In the genomic region with DNA sequence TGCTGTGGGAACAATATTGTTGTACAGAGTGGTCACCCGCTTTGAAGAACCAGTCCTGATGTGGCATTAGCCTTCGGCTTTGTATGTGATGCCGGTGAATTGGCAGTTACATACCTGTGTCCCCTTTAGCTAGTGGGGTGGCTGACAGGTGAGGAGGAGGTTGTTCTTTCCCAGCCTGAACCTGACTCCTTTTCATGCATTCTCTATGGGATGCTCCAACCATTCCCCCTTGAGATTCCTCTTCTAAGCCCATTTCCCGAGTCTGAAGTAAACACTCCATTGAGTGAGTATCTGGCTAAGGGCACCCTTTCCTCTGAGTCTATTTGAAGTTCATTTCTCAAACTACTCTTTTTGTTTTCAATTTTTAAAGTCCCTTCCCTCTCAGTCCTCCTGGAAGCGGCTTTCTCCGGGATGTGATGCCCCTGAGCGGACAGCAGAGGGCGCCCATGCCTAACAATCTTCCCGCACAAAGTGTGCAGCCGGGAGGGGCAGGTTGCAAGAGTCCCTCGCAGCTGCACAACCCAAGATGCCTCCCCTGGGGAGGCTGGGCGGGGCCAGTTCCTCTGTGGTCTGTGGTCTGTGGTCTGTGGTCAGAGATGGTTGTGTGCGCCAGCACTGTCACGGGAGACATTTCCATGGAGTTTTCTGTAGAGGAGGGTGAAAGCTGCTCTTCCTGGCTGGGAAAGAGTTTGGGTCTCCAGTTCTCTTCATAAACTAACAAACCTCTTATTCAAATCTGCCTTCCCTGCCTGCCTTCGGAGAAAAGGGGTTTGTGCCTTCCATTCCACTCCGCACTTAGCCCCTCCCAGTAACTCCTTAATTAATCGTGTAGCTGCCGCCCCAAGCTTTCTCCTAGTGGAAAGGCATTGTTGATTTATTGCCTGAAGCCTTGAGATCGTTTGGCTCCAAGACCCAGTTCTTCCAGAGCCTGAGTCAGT, we compare ENCODE assay signal across 2 cellular contexts.
TF ChIP-seq lines count a peak whose summit lies in the region.

No MANE protein-coding gene starts in this region.

TF ChIP-seq in A549, 52 proteins besides CTCF, POLR2A, EP300 and RAD21:
- TF ChIP-seq SMC3 (IDR thresholded peaks at IDR 0.05) (peak; percentile 91), SREBF2 (IDR thresholded peaks at IDR 0.05) (no peak)

TF ChIP-seq in GM12878, 131 proteins besides CTCF, POLR2A, EP300 and RAD21 (continues in another document):
- TF ChIP-seq EZH2 (IDR thresholded peaks at IDR 0.05; ENCODE audit: borderline replicate concordance, control insufficient read depth, low read depth, low read length) (0 out of 2 replicates have a peak, but pooled peaks have one; percentile 97), TARDBP (IDR thresholded peaks at IDR 0.05; ENCODE audit: borderline replicate concordance) (peak; percentile 30; the same call in 1 of the 2 replicates), ETV6 (conservative IDR thresholded peaks at IDR 0.05 in 1 of 2, IDR thresholded peaks at IDR 0.05 in 1 of 2; ENCODE audit: borderline replicate concordance in 1 of 2, low read depth in 1 of 2) (no peak), SIX5 (IDR thresholded peaks at IDR 0.05; ENCODE audit: low read depth, low read length, severe bottlenecking) (no peak), MYB (IDR thresholded peaks at IDR 0.05; ENCODE audit: borderline replicate concordance, low read depth, low read length) (no peak), NFIC (IDR thresholded peaks at IDR 0.05; ENCODE audit: low read depth, low read length) (peak; percentile 57; the same call in 1 of the 2 replicates), YBX1 (IDR thresholded peaks at IDR 0.05) (no peak), ZNF217 (IDR thresholded peaks at IDR 0.05) (no peak), NR2F1 (conservative IDR thresholded peaks at IDR 0.05) (no peak), IKZF2 (IDR thresholded peaks at IDR 0.05) (peak; percentile 61 to 68), ZSCAN29 (IDR thresholded peaks at IDR 0.05) (no peak), CHD4 (IDR thresholded peaks at IDR 0.05) (no peak), ZNF384 (IDR thresholded peaks at IDR 0.05; ENCODE audit: borderline replicate concordance, low read depth, low read length) (no peak), DPF2 (IDR thresholded peaks at IDR 0.05) (peak; percentile 69), BHLHE40 (IDR thresholded peaks at IDR 0.05; ENCODE audit: borderline replicate concordance in 1 of 2, low read depth in 2 of 2, low read length in 1 of 2) (peak; percentile 90 to 93), YY1 (IDR thresholded peaks at IDR 0.05; ENCODE audit: low read depth, low read length) (peak; percentile 50; the same call in 1 of the 2 replicates), MEF2B (IDR thresholded peaks at IDR 0.05; ENCODE audit: partially characterized antibody, poor library complexity, severe bottlenecking) (peak; percentile 78), SPI1 (IDR thresholded peaks at IDR 0.05; ENCODE audit: borderline replicate concordance, insufficient read depth, low read depth, low read length) (peak; percentile 59; the same call in 1 of the 2 replicates), GATAD2B (conservative IDR thresholded peaks at IDR 0.05; ENCODE audit: low read depth) (no peak), LARP7 (IDR thresholded peaks at IDR 0.05) (no peak)
- TF ChIP-seq, protein P1, sequence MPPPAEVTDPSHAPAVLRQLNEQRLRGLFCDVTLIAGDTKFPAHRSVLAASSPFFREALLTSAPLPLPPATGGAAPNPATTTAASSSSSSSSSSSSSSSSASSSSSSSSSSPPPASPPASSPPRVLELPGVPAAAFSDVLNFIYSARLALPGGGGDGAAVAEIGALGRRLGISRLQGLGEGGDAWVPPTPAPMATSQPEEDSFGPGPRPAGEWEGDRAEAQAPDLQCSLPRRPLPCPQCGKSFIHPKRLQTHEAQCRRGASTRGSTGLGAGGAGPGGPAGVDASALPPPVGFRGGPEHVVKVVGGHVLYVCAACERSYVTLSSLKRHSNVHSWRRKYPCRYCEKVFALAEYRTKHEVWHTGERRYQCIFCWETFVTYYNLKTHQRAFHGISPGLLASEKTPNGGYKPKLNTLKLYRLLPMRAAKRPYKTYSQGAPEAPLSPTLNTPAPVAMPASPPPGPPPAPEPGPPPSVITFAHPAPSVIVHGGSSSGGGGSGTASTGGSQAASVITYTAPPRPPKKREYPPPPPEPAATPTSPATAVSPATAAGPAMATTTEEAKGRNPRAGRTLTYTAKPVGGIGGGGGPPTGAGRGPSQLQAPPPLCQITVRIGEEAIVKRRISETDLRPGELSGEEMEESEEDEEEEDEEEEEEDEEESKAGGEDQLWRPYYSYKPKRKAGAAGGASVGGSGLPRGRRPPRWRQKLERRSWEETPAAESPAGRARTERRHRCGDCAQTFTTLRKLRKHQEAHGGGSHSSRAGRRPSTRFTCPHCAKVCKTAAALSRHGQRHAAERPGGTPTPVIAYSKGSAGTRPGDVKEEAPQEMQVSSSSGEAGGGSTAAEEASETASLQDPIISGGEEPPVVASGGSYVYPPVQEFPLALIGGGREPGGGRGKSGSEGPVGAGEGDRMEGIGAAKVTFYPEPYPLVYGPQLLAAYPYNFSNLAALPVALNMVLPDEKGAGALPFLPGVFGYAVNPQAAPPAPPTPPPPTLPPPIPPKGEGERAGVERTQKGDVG (CRISPR knock-in tag; IDR thresholded peaks at IDR 0.05): no peak
- TF ChIP-seq, protein P2, sequence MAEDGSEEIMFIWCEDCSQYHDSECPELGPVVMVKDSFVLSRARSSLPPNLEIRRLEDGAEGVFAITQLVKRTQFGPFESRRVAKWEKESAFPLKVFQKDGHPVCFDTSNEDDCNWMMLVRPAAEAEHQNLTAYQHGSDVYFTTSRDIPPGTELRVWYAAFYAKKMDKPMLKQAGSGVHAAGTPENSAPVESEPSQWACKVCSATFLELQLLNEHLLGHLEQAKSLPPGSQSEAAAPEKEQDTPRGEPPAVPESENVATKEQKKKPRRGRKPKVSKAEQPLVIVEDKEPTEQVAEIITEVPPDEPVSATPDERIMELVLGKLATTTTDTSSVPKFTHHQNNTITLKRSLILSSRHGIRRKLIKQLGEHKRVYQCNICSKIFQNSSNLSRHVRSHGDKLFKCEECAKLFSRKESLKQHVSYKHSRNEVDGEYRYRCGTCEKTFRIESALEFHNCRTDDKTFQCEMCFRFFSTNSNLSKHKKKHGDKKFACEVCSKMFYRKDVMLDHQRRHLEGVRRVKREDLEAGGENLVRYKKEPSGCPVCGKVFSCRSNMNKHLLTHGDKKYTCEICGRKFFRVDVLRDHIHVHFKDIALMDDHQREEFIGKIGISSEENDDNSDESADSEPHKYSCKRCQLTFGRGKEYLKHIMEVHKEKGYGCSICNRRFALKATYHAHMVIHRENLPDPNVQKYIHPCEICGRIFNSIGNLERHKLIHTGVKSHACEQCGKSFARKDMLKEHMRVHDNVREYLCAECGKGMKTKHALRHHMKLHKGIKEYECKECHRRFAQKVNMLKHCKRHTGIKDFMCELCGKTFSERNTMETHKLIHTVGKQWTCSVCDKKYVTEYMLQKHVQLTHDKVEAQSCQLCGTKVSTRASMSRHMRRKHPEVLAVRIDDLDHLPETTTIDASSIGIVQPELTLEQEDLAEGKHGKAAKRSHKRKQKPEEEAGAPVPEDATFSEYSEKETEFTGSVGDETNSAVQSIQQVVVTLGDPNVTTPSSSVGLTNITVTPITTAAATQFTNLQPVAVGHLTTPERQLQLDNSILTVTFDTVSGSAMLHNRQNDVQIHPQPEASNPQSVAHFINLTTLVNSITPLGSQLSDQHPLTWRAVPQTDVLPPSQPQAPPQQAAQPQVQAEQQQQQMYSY (CRISPR knock-in tag; IDR thresholded peaks at IDR 0.05): no peak
- TF ChIP-seq, protein P3, sequence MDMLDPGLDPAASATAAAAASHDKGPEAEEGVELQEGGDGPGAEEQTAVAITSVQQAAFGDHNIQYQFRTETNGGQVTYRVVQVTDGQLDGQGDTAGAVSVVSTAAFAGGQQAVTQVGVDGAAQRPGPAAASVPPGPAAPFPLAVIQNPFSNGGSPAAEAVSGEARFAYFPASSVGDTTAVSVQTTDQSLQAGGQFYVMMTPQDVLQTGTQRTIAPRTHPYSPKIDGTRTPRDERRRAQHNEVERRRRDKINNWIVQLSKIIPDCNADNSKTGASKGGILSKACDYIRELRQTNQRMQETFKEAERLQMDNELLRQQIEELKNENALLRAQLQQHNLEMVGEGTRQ (IDR thresholded peaks at IDR 0.05; ENCODE audit: borderline replicate concordance, low read depth, low read length): no peak
- TF ChIP-seq, protein P4, sequence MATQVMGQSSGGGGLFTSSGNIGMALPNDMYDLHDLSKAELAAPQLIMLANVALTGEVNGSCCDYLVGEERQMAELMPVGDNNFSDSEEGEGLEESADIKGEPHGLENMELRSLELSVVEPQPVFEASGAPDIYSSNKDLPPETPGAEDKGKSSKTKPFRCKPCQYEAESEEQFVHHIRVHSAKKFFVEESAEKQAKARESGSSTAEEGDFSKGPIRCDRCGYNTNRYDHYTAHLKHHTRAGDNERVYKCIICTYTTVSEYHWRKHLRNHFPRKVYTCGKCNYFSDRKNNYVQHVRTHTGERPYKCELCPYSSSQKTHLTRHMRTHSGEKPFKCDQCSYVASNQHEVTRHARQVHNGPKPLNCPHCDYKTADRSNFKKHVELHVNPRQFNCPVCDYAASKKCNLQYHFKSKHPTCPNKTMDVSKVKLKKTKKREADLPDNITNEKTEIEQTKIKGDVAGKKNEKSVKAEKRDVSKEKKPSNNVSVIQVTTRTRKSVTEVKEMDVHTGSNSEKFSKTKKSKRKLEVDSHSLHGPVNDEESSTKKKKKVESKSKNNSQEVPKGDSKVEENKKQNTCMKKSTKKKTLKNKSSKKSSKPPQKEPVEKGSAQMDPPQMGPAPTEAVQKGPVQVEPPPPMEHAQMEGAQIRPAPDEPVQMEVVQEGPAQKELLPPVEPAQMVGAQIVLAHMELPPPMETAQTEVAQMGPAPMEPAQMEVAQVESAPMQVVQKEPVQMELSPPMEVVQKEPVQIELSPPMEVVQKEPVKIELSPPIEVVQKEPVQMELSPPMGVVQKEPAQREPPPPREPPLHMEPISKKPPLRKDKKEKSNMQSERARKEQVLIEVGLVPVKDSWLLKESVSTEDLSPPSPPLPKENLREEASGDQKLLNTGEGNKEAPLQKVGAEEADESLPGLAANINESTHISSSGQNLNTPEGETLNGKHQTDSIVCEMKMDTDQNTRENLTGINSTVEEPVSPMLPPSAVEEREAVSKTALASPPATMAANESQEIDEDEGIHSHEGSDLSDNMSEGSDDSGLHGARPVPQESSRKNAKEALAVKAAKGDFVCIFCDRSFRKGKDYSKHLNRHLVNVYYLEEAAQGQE (IDR thresholded peaks at IDR 0.05; ENCODE audit: low read depth, low read length): no peak
- TF ChIP-seq, protein P5, sequence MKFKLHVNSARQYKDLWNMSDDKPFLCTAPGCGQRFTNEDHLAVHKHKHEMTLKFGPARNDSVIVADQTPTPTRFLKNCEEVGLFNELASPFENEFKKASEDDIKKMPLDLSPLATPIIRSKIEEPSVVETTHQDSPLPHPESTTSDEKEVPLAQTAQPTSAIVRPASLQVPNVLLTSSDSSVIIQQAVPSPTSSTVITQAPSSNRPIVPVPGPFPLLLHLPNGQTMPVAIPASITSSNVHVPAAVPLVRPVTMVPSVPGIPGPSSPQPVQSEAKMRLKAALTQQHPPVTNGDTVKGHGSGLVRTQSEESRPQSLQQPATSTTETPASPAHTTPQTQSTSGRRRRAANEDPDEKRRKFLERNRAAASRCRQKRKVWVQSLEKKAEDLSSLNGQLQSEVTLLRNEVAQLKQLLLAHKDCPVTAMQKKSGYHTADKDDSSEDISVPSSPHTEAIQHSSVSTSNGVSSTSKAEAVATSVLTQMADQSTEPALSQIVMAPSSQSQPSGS (IDR thresholded peaks at IDR 0.05; ENCODE audit: low read length): no peak
- TF ChIP-seq, protein P6, sequence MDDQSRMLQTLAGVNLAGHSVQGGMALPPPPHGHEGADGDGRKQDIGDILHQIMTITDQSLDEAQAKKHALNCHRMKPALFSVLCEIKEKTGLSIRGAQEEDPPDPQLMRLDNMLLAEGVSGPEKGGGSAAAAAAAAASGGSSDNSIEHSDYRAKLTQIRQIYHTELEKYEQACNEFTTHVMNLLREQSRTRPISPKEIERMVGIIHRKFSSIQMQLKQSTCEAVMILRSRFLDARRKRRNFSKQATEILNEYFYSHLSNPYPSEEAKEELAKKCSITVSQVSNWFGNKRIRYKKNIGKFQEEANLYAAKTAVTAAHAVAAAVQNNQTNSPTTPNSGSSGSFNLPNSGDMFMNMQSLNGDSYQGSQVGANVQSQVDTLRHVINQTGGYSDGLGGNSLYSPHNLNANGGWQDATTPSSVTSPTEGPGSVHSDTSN (IDR thresholded peaks at IDR 0.05; ENCODE audit: insufficient replicate concordance, low read depth, low read length): no peak
- TF ChIP-seq, protein P7, sequence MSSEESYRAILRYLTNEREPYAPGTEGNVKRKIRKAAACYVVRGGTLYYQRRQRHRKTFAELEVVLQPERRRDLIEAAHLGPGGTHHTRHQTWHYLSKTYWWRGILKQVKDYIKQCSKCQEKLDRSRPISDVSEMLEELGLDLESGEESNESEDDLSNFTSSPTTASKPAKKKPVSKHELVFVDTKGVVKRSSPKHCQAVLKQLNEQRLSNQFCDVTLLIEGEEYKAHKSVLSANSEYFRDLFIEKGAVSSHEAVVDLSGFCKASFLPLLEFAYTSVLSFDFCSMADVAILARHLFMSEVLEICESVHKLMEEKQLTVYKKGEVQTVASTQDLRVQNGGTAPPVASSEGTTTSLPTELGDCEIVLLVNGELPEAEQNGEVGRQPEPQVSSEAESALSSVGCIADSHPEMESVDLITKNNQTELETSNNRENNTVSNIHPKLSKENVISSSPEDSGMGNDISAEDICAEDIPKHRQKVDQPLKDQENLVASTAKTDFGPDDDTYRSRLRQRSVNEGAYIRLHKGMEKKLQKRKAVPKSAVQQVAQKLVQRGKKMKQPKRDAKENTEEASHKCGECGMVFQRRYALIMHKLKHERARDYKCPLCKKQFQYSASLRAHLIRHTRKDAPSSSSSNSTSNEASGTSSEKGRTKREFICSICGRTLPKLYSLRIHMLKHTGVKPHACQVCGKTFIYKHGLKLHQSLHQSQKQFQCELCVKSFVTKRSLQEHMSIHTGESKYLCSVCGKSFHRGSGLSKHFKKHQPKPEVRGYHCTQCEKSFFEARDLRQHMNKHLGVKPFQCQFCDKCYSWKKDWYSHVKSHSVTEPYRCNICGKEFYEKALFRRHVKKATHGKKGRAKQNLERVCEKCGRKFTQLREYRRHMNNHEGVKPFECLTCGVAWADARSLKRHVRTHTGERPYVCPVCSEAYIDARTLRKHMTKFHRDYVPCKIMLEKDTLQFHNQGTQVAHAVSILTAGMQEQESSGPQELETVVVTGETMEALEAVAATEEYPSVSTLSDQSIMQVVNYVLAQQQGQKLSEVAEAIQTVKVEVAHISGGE (CRISPR knock-in tag; IDR thresholded peaks at IDR 0.05): no peak
- TF ChIP-seq, protein P8, sequence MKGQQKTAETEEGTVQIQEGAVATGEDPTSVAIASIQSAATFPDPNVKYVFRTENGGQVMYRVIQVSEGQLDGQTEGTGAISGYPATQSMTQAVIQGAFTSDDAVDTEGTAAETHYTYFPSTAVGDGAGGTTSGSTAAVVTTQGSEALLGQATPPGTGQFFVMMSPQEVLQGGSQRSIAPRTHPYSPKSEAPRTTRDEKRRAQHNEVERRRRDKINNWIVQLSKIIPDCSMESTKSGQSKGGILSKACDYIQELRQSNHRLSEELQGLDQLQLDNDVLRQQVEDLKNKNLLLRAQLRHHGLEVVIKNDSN (IDR thresholded peaks at IDR 0.05; ENCODE audit: borderline replicate concordance, extremely low read length, insufficient read depth, low read depth, low read length): no peak
- TF ChIP-seq, protein P9, sequence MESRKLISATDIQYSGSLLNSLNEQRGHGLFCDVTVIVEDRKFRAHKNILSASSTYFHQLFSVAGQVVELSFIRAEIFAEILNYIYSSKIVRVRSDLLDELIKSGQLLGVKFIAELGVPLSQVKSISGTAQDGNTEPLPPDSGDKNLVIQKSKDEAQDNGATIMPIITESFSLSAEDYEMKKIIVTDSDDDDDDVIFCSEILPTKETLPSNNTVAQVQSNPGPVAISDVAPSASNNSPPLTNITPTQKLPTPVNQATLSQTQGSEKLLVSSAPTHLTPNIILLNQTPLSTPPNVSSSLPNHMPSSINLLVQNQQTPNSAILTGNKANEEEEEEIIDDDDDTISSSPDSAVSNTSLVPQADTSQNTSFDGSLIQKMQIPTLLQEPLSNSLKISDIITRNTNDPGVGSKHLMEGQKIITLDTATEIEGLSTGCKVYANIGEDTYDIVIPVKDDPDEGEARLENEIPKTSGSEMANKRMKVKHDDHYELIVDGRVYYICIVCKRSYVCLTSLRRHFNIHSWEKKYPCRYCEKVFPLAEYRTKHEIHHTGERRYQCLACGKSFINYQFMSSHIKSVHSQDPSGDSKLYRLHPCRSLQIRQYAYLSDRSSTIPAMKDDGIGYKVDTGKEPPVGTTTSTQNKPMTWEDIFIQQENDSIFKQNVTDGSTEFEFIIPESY (IDR thresholded peaks at IDR 0.05): no peak
